ENCODE assay signal across 8 cellular contexts in the genomic region with DNA sequence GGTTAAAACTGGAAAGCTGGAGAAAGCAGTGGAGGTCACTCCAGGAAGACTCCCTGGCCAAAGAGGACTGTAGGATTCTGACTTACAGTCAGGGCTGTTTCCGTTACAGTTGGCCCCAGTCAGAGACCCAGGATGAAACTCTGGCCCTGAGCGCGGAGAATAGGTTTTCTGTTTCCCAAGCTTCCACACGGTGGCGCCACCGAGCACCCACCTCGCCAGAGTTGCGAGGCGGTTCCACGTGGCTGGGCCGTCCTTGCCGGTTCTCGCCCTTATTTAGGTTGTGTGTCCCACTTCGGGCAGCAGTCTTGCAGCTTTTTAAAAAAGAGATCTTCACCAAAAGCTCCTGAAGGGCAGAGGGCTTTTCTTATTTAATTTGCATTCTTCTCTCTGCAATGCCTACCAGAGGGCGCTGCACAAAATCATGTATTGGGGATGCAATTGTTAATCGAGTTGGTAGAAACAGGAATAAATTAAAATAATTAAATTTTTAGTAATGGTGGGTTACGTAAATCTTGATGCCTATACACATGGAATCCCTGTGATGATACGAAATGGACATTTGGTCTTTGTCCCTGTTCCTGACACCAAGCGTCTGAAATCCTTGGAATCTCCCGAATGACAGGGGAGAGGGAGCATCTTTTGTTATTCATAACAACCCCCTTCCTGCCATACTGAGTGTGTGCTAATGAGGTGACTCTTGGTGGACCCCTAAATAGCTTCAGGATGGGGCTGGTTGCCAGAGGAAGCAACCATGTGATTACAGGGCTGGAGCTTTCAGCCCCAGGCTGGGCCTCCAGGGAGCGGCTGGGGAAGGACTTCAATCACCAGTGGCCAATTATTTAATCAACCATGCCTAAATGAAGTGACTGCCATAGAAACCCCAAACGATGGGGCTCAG. TPM values are rescaled to one million over a fixed set of nuclear protein-coding genes. Genes with fewer than 3 reads are reported as not detected.
DNase-seq lines count a peak whose midpoint lies in the region; ATAC-seq and TF ChIP-seq lines count a peak whose summit lies in the region.

No MANE protein-coding gene starts in this region.

- BruUV-seq in Panc1 (replicated peaks; lab: Mats Ljungman, UMichigan) = no TSS peak

- peaks cover 16% of the 10 kb centered on the region for H3K27me3 Mint-ChIP-seq in activated T-helper 2 cell treated with anti-CD3 and anti-CD28 coated beads, Interferon-gamma antibody, Interleukin-2, Interleukin-4, amounts not matched to agents 10 μg/mL and 5 μg/mL and 100 μg/mL, durations not matched to agents 14 hours and 24 hours and 36 hours (ENCODE audit: low read depth)

- H3K27ac ChIP-seq in Panc1 (ENCODE audit: low read length) = no peak overlapping the region

- no peaks in the 10 kb centered on the region for H3K4me1 ChIP-seq in Panc1 (ENCODE audit: control insufficient read depth, insufficient read depth, low read length)

- no peak overlapping the region for H3K27ac Mint-ChIP-seq in activated T-helper 2 cell treated with anti-CD3 and anti-CD28 coated beads, Interferon-gamma antibody, Interleukin-2, Interleukin-4, amounts not matched to agents 10 μg/mL and 5 μg/mL and 100 μg/mL, durations not matched to agents 14 hours and 24 hours and 36 hours

- no peaks in the 10 kb centered on the region for H3K27me3 ChIP-seq in Panc1 (ENCODE audit: control insufficient read depth, insufficient read depth, low read length)

- H3K4me3 Mint-ChIP-seq in activated T-helper 2 cell treated with anti-CD3 and anti-CD28 coated beads, Interferon-gamma antibody, Interleukin-2, Interleukin-4, amounts not matched to agents 10 μg/mL and 5 μg/mL and 100 μg/mL, durations not matched to agents 14 hours and 24 hours and 36 hours (ENCODE audit: low read depth) = no peak overlapping the region

- CTCF ChIA-PET in Panc1 (lab: Charles Lee) = interaction anchor here (0.5 to 1.2 kb wide), 3 partner anchors 13 to 102 kb away, joined by 3 to 9 read pairs (median 4); no protein-coding TSS in a partner anchor

- no peaks in the 10 kb centered on the region for H3K36me3 Mint-ChIP-seq in activated T-helper 2 cell treated with anti-CD3 and anti-CD28 coated beads, Interferon-gamma antibody, Interleukin-2, Interleukin-4, amounts not matched to agents 10 μg/mL and 5 μg/mL and 100 μg/mL, durations not matched to agents 14 hours and 24 hours and 36 hours (ENCODE audit: low read depth)

- H3K9me3 Mint-ChIP-seq in activated T-helper 2 cell treated with anti-CD3 and anti-CD28 coated beads, Interferon-gamma antibody, Interleukin-2, Interleukin-4, amounts not matched to agents 10 μg/mL and 5 μg/mL and 100 μg/mL, durations not matched to agents 14 hours and 24 hours and 36 hours = no peaks in the 10 kb centered on the region

- peak; percentile 96 for TF ChIP-seq CTCF in Panc1 (IDR thresholded peaks at IDR 0.05)

- no peak overlapping the region for H3K4me3 ChIP-seq in Panc1 (ENCODE audit: low read depth in 2 of 2, low read length in 2 of 2)

- H3K9me3 ChIP-seq in Panc1 (ENCODE audit: control insufficient read depth, insufficient read depth, low read depth, low read length) = no peaks in the 10 kb centered on the region

- H3K36me3 ChIP-seq in Panc1 (ENCODE audit: control insufficient read depth, insufficient read depth, low read length) = no peaks in the 10 kb centered on the region

- peak; percentile 33 for DNase-seq in NK-92 treated with Interleukin-12 subunit alpha and Interleukin-12 subunit beta, amount 100 ng/mL, for 24 hours (lab: John Stamatoyannopoulos, UW)
- no peak for DNase-seq in NK-92 (lab: John Stamatoyannopoulos, UW; ENCODE audit: unreplicated experiment)
- DNase-seq in Panc1 (ENCODE audit: low read depth, low spot score) = no peak
- DNase-seq in activated T-helper 2 cell treated with anti-CD3 and anti-CD28 coated beads, Interferon-gamma antibody, Interleukin-2, Interleukin-4, amounts not matched to agents 10 μg/mL and 5 μg/mL and 100 μg/mL, durations not matched to agents 14 hours and 24 hours and 36 hours (ENCODE audit: low spot score) = peak; percentile 50
- DNase-seq in Right ventricle myocardium superior = peak; percentile 71
- peak; percentile 76 for DNase-seq in sciatic nerve (ENCODE audit: low spot score)
- no peak for DNase-seq in NCI-H187 treated with DMSO at 0.1 percent for 48 hours (lab: John Stamatoyannopoulos, UW)

- ATAC-seq in Panc1 = peak; percentile 88
- ATAC-seq in Right ventricle myocardium superior (ENCODE audit: poor library complexity) = peak; percentile 71
- peak; percentile 75 for ATAC-seq in sciatic nerve
- ATAC-seq in HG03457 (IDR thresholded peaks at IDR 0.05; ENCODE audit: unreplicated experiment) = no peak

- POLR2A ChIA-PET in Panc1 (lab: Charles Lee) = no interaction called here

- intact Hi-C loops in Panc1 (cut with micrococcal nuclease; ENCODE audit: unreplicated experiment) (no loop called here), Right ventricle myocardium superior (cut with DNase I) (no loop called here), sciatic nerve (cut with DNase I) (no loop called here)
- intact Hi-C loops in activated T-helper 2 cell treated with anti-CD3 and anti-CD28 coated beads, Interferon-gamma antibody, Interleukin-2, Interleukin-4, amounts not matched to agents 10 μg/mL and 5 μg/mL and 100 μg/mL, durations not matched to agents 14 hours and 24 hours and 36 hours (cut with micrococcal nuclease) = no loop called here

- peaks cover 4% of the 10 kb centered on the region for H3K4me1 Mint-ChIP-seq in activated T-helper 2 cell treated with anti-CD3 and anti-CD28 coated beads, Interferon-gamma antibody, Interleukin-2, Interleukin-4, amounts not matched to agents 10 μg/mL and 5 μg/mL and 100 μg/mL, durations not matched to agents 14 hours and 24 hours and 36 hours (ENCODE audit: low read depth)

- in situ Hi-C loops in Panc1 (cut with HindIII; ENCODE audit: low pct_unique_long_range_greater_than_20kb, low sequenced_read_pairs) = no loop called here

RNA-seq across cellular contexts. Expression of a gene that starts 5.5 kb away (rescaled TPM):
- total RNA-seq in Panc1 (2021; ENCODE audit: unreplicated experiment) (not detected), Right ventricle myocardium superior (not detected), sciatic nerve (0.85 TPM)
- polyA plus RNA-seq in Panc1 (2012; ENCODE audit: insufficient read length) = not detected
- not detected in 2 replicates for total RNA-seq in activated T-helper 2 cell treated with anti-CD3 and anti-CD28 coated beads, Interferon-gamma antibody, Interleukin-2, Interleukin-4, amounts not matched to agents 10 μg/mL and 5 μg/mL and 100 μg/mL, durations not matched to agents 14 hours and 24 hours and 36 hours

RNA-seq across cellular contexts. Expression of a gene that starts 49.7 kb away (rescaled TPM):
- total RNA-seq in Panc1 (2021; ENCODE audit: unreplicated experiment) = not detected
- not detected for polyA plus RNA-seq in Panc1 (2012; ENCODE audit: insufficient read length)
- total RNA-seq in activated T-helper 2 cell treated with anti-CD3 and anti-CD28 coated beads, Interferon-gamma antibody, Interleukin-2, Interleukin-4, amounts not matched to agents 10 μg/mL and 5 μg/mL and 100 μg/mL, durations not matched to agents 14 hours and 24 hours and 36 hours = not detected in 2 replicates
- total RNA-seq in Right ventricle myocardium superior = not detected
- total RNA-seq in sciatic nerve = not detected

Comparison
In these comparisons a context has a peak if more than half of its experiments do, and no peak if none do; other contexts are left out.
1. DNase-seq: peak in NK-92 treated with Interleukin-12 subunit alpha and Interleukin-12 subunit beta, amount 100 ng/mL, for 24 hours (single experiment), activated T-helper 2 cell treated with anti-CD3 and anti-CD28 coated beads, Interferon-gamma antibody, Interleukin-2, Interleukin-4, amounts not matched to agents 10 μg/mL and 5 μg/mL and 100 μg/mL, durations not matched to agents 14 hours and 24 hours and 36 hours (single experiment), Right ventricle myocardium superior (single experiment) and sciatic nerve (single experiment); none in NK-92 (single experiment), Panc1 (single experiment) and NCI-H187 treated with DMSO at 0.1 percent for 48 hours (single experiment).